21 cellular contexts compared by ENCODE assay signal in the genomic region with DNA sequence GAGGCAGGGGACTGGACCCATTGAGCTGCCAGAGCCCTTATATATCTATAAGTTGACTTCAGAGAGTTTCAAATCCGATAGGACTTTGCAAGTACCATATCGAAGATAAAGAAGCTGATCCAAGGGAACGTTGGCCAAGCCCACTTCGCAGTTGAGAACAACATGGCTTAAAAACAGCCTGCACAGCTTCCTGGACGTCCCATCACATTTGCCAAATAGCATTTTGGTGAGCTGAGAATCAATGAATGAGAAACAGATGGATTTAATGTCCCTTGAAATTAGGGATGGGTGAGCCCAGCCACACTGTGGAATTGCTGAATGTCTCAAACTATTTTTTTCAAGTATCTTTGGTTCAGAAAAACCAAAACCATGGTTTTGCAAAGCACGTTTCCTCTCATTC.
DNase-seq lines count a peak whose midpoint lies in the region; ATAC-seq and TF ChIP-seq lines count a peak whose summit lies in the region.
"Had no signal": no experiment of that assay in that cellular context is flagged by ENCODE, and none has a peak within 500 bp of the region (broad histone marks: within the 10 kb centered on the region; RNA-seq: fewer than 3 reads in every experiment).

No MANE protein-coding gene starts in this region.

- H3K27me3 ChIP-seq in IMR-90 (ENCODE audit: control insufficient read depth, insufficient read depth, low read length) (no peaks in the 10 kb centered on the region), skeletal muscle tissue (ENCODE audit: control insufficient read depth in 3 of 3, insufficient read depth in 3 of 3, low read length in 3 of 3) (peaks cover 4 to 8% (median 8%) of the 10 kb centered on the region in 3 donors), neural progenitor cell (no peaks in the 10 kb centered on the region)

- H3K9me1 ChIP-seq in IMR-90 (ENCODE audit: insufficient read depth, low read length) = peaks cover 13% of the 10 kb centered on the region

- in situ Hi-C loops in IMR-90 (cut with MboI; ENCODE audit: low sequenced_read_pairs) = no loop called here

- ATAC-seq in IMR-90 (ENCODE audit: low read depth) (no peak), HG02970 (IDR thresholded peaks at IDR 0.05; ENCODE audit: low FRiP score, unreplicated experiment) (no peak)

- BruUV-seq in IMR-90 (replicated peaks; lab: Mats Ljungman, UMichigan) = no TSS peak

- TF ChIP-seq CTCF in AG10803 (conservative IDR thresholded peaks at IDR 0.05; ENCODE audit: low read length) (no peak), IMR-90 (conservative IDR thresholded peaks at IDR 0.05; ENCODE audit: low read depth, low read length) (no peak), neural progenitor cell (IDR thresholded peaks at IDR 0.05) (no peak)

- no peaks in the 10 kb centered on the region for H3K79me1 ChIP-seq in IMR-90 (ENCODE audit: low read depth in 1 of 2, low read length in 2 of 2)

- H4K20me1 ChIP-seq in IMR-90 (ENCODE audit: insufficient read depth, low read length) (no peaks in the 10 kb centered on the region), neural progenitor cell (ENCODE audit: low read depth) (no peaks in the 10 kb centered on the region)

- H3K9ac ChIP-seq in IMR-90 (ENCODE audit: low read depth, low read length) = no peak overlapping the region
- H3K9ac ChIP-seq in skeletal muscle tissue (ENCODE audit: low read depth in 1 of 3, low read length in 3 of 3) = no peak overlapping the region
- no peak overlapping the region for H3K9ac ChIP-seq in neural progenitor cell

- H2AFZ ChIP-seq in IMR-90 (replicated peaks; ENCODE audit: low read length, poor library complexity) (no peak overlapping the region), neural progenitor cell (replicated peaks) (no peak overlapping the region)

- no peak overlapping the region for H4K5ac ChIP-seq in IMR-90 (ENCODE audit: low read depth, low read length)

- no peak overlapping the region for H3K23ac ChIP-seq in IMR-90 (ENCODE audit: low read depth, low read length)

- peaks cover 2% of the 10 kb centered on the region for H3K9me3 Mint-ChIP-seq in neural progenitor cell

- H3K9me3 ChIP-seq in IMR-90 (ENCODE audit: control insufficient read depth, insufficient read depth, low read length) = no peaks in the 10 kb centered on the region
- no peaks in the 10 kb centered on the region for H3K9me3 ChIP-seq in skeletal muscle tissue (ENCODE audit: control insufficient read depth in 3 of 3, low read length in 3 of 3)
- no peaks in the 10 kb centered on the region for H3K9me3 ChIP-seq in neural progenitor cell (ENCODE audit: low read depth)

- H3K4me1 ChIP-seq in IMR-90 (ENCODE audit: control insufficient read depth, insufficient read depth, low read length) = peaks cover 5% of the 10 kb centered on the region
- H3K4me1 ChIP-seq in skeletal muscle tissue (ENCODE audit: control insufficient read depth in 3 of 3, insufficient read depth in 3 of 3, low read length in 3 of 3) = peaks cover 0 to 4% (median 0%) of the 10 kb centered on the region in 3 donors
- H3K4me1 ChIP-seq in neural progenitor cell = peaks cover 6% of the 10 kb centered on the region
- H3K4me1 ChIP-seq: Caco-2 had no signal

- H3K4me2 ChIP-seq in IMR-90 (ENCODE audit: low read depth, low read length) (no peak overlapping the region), neural progenitor cell (no peak overlapping the region)

- H2BK5ac ChIP-seq in IMR-90 (ENCODE audit: low read depth, low read length, poor library complexity, severe bottlenecking) = no peak overlapping the region

- CTCF ChIA-PET in IMR-90 (lab: Yijun Ruan, JAX) = no interaction called here

- no peaks in the 10 kb centered on the region for H3K36me3 Mint-ChIP-seq in neural progenitor cell
- H3K36me3 Mint-ChIP-seq: CD4-positive, alpha-beta memory T cell had no signal

- H3K14ac ChIP-seq in IMR-90 (replicated peaks; ENCODE audit: low read depth, low read length) = no peak overlapping the region

- no peak overlapping the region for H3K27ac ChIP-seq in IMR-90 (ENCODE audit: insufficient read depth, low read length)
- H3K27ac ChIP-seq in skeletal muscle tissue (ENCODE audit: low read depth, low read length) = peak overlapping the region; percentile 26
- H3K27ac ChIP-seq in neural progenitor cell = no peak overlapping the region

- H3K79me2 ChIP-seq in neural progenitor cell (ENCODE audit: low read depth) = no peaks in the 10 kb centered on the region

- H3K4me1 Mint-ChIP-seq in neural progenitor cell = peaks cover 6% of the 10 kb centered on the region

- H3K27me3 Mint-ChIP-seq in neural progenitor cell (ENCODE audit: insufficient read depth, low read depth) = no peaks in the 10 kb centered on the region

- no peak overlapping the region for H4K91ac ChIP-seq in IMR-90 (ENCODE audit: insufficient read depth, low read depth, low read length)

- no peak overlapping the region for H3K4ac ChIP-seq in IMR-90 (ENCODE audit: low read depth, low read length)

- H2AK5ac ChIP-seq in IMR-90 (ENCODE audit: low read depth, low read length) = no peak overlapping the region; the same call in 1 of the 2 replicates

- 0 out of 3 replicates have a peak overlapping the region, but pooled peaks have one; percentile 4 for H2BK15ac ChIP-seq in IMR-90 (ENCODE audit: low read depth, low read length)

- no peak overlapping the region for H3K18ac ChIP-seq in IMR-90 (ENCODE audit: low read depth, low read length)

- intact Hi-C loops in IMR-90 (cut with micrococcal nuclease) = no loop called here

- H3K4me3 Mint-ChIP-seq in neural progenitor cell = no peak overlapping the region
- H3K4me3 Mint-ChIP-seq: CD4-positive, alpha-beta memory T cell had no signal

- dilution Hi-C loops in IMR-90 (cut with HindIII; ENCODE audit: low sequenced_read_pairs, unreplicated experiment) = no loop called here

- no peaks in the 10 kb centered on the region for H3K36me3 ChIP-seq in IMR-90 (ENCODE audit: control insufficient read depth, insufficient read depth, low read length)
- H3K36me3 ChIP-seq in skeletal muscle tissue (ENCODE audit: control insufficient read depth in 3 of 3, insufficient read depth in 3 of 3, low read length in 3 of 3) = no peaks in the 10 kb centered on the region
- no peaks in the 10 kb centered on the region for H3K36me3 ChIP-seq in neural progenitor cell

- H2BK120ac ChIP-seq in IMR-90 (ENCODE audit: low read depth, low read length) = peak overlapping the region; percentile 25; the same call in 1 of the 2 replicates

- H3K4me3 ChIP-seq in AG10803 (ENCODE audit: low read length) (no peak overlapping the region), IMR-90 (ENCODE audit: insufficient read depth, low read depth, low read length) (no peak overlapping the region), skeletal muscle tissue (ENCODE audit: low read length in 3 of 3) (no peak overlapping the region), neural progenitor cell (no peak overlapping the region)

- POLR2A ChIA-PET in IMR-90 (lab: Charles Lee; ENCODE audit: unreplicated experiment) = no interaction called here

- no peak overlapping the region for H3K27ac Mint-ChIP-seq in neural progenitor cell

- no peak overlapping the region for H2AK9ac ChIP-seq in IMR-90 (replicated peaks; ENCODE audit: low read depth, low read length, poor library complexity)

- TF ChIP-seq RAD21 in IMR-90 (IDR thresholded peaks at IDR 0.05; ENCODE audit: low read length) = no peak

- H4K8ac ChIP-seq in IMR-90 (ENCODE audit: low read depth in 2 of 2, low read length in 2 of 2) = no peak overlapping the region

- H3K56ac ChIP-seq in IMR-90 (ENCODE audit: extremely low read depth, insufficient read depth, low read length) = no peak overlapping the region

- DNase-seq in AG10803 (ENCODE audit: low read depth) = peak; percentile 93
- no peak for DNase-seq in IMR-90
- peak; percentile 59 for DNase-seq in fibroblast of gingiva (ENCODE audit: low read depth)
- no peak for DNase-seq in neural progenitor cell (ENCODE audit: low spot score)
- no peak for DNase-seq in activated CD8-positive, alpha-beta memory T cell treated with anti-CD3 and anti-CD28 coated beads for 24 hours
- DNase-seq: Caco-2; CD4-positive, alpha-beta memory T cell; DMS 273 treated with DMSO at 0.1 percent for 48 hours; DMS79 treated with DMSO at 0.1 percent for 48 hours; GOT3; HCEC 1CT; KG1; NCI-H1092; NCI-H1436 treated with DMSO at 0.1 percent for 48 hours; NCI-H2029; NCI-H2171; NCI-H526; OCI-M1; Right ventricle myocardium superior had no signal

- 88% methylated on average over 3 of the region's 6 CpGs; no CpG with 5 or more reads in 1 of the 2 experiments for WGBS in IMR-90 (ENCODE audit: extremely low coverage in 2 of 2, insufficient read length in 1 of 2), 2 experiments

- H3F3A ChIP-seq in neural progenitor cell (ENCODE audit: low read depth) = no peaks in the 10 kb centered on the region

- TF ChIP-seq POLR2A in IMR-90 (IDR thresholded peaks at IDR 0.05; ENCODE audit: low read depth, low read length) = no peak

- H2BK20ac ChIP-seq in IMR-90 (ENCODE audit: low read depth, low read length) = peak overlapping the region; percentile 28; the same call in 1 of the 2 replicates

TF ChIP-seq in IMR-90, 13 proteins besides CTCF, POLR2A, EP300 and RAD21 (continues in another document):
- TF ChIP-seq MAFK (IDR thresholded peaks at IDR 0.05; ENCODE audit: low read depth, low read length) (no peak), CEBPB (IDR thresholded peaks at IDR 0.05; ENCODE audit: low read depth, low read length) (no peak), NFE2L2 (IDR thresholded peaks at IDR 0.05; ENCODE audit: low read depth, low read length) (no peak), MAZ (IDR thresholded peaks at IDR 0.05; ENCODE audit: borderline replicate concordance, low read depth, low read length) (no peak), RFX5 (IDR thresholded peaks at IDR 0.05; ENCODE audit: low read depth, low read length) (no peak), RCOR1 (IDR thresholded peaks at IDR 0.05; ENCODE audit: insufficient replicate concordance, low read length) (no peak)
- TF ChIP-seq, protein P1, sequence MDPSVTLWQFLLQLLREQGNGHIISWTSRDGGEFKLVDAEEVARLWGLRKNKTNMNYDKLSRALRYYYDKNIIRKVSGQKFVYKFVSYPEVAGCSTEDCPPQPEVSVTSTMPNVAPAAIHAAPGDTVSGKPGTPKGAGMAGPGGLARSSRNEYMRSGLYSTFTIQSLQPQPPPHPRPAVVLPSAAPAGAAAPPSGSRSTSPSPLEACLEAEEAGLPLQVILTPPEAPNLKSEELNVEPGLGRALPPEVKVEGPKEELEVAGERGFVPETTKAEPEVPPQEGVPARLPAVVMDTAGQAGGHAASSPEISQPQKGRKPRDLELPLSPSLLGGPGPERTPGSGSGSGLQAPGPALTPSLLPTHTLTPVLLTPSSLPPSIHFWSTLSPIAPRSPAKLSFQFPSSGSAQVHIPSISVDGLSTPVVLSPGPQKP (IDR thresholded peaks at IDR 0.05; ENCODE audit: borderline replicate concordance, low read depth, low read length) = no peak
- TF ChIP-seq, protein P2, sequence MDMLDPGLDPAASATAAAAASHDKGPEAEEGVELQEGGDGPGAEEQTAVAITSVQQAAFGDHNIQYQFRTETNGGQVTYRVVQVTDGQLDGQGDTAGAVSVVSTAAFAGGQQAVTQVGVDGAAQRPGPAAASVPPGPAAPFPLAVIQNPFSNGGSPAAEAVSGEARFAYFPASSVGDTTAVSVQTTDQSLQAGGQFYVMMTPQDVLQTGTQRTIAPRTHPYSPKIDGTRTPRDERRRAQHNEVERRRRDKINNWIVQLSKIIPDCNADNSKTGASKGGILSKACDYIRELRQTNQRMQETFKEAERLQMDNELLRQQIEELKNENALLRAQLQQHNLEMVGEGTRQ (IDR thresholded peaks at IDR 0.05; ENCODE audit: low read depth, low read length) = no peak

Comparison
In these comparisons a context has a peak if more than half of its experiments do, and no peak if none do; other contexts are left out.
1. DNase-seq: peak in AG10803 (single experiment) and fibroblast of gingiva (single experiment); none in IMR-90 (single experiment), neural progenitor cell (single experiment) and activated CD8-positive, alpha-beta memory T cell treated with anti-CD3 and anti-CD28 coated beads for 24 hours (single experiment).